In the genomic region with DNA sequence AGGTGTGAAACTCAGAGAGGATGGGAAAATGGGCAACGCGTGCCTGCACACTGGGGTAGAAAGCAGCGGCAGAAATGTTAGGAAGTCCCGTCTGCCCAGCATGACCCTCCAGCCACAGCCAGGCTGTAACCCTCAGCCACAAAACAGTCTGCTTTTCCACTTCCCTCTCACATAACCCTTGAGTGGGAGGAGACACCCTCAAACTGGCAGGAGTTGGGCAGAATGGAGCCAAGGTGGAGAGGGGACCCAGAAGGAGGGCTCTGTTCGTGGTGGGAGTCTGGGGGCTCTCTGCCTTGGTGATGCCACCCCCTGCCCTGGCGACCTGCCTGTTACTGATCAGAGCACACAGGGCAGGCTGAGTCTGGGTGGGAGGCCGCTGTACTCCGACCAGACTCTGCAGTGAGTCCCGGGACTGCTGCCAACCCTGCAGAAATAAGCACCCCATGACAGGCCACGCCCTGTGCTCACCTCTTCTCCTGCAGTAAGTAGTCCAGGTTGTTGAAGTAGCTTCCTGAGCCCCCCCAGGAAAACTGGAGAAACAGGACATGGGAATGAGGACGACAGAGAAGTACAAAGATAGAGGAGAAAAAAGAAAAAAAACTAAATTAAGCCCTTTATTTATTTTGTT, we compare ENCODE assay signal across 14 cellular contexts. TPM values are rescaled to one million over a fixed set of nuclear protein-coding genes. Genes with fewer than 3 reads are reported as not detected.
A peak's percentile ranks its signal among the peaks of the same experiment; 100 is the strongest.
DNase-seq lines count a peak whose midpoint lies in the region; ATAC-seq and TF ChIP-seq lines count a peak whose summit lies in the region.
"Had no signal": no experiment of that assay in that cellular context is flagged by ENCODE, and none has a peak within 500 bp of the region (broad histone marks: within the 10 kb centered on the region; RNA-seq: fewer than 3 reads in every experiment).

No MANE protein-coding gene starts in this region.

- H3K4me3 Mint-ChIP-seq in MCF 10A (ENCODE audit: unreplicated experiment): no peak overlapping the region

- intact Hi-C loops in MCF 10A (cut with micrococcal nuclease): no loop called here
- intact Hi-C loops in breast epithelium (cut with DNase I; ENCODE audit: low total_unique reads): no loop called here
- intact Hi-C loops in transverse colon (cut with DNase I; ENCODE audit: low total_unique reads): no loop called here
- intact Hi-C loops in PC-3 (cut with micrococcal nuclease): no loop called here
- intact Hi-C loops in adrenal gland (cut with DNase I): no loop called here

- H3K27ac ChIP-seq in breast epithelium (no peak overlapping the region), RWPE2 (ENCODE audit: poor library complexity, severe bottlenecking) (no peak overlapping the region), foreskin keratinocyte (no peak overlapping the region), transverse colon (peak overlapping the region in 2 of 4 donors; percentile 18 to 41), PC-3 (ENCODE audit: low read length) (no peak overlapping the region), adrenal gland (no peak overlapping the region)
- H3K27ac ChIP-seq: body of pancreas, esophagus squamous epithelium, uterus had no signal

- peaks cover 13% of the 10 kb centered on the region for H3K4me1 Mint-ChIP-seq in MCF 10A (ENCODE audit: insufficient read depth, unreplicated experiment)

- peaks cover 9% of the 10 kb centered on the region for H3K27me3 Mint-ChIP-seq in MCF 10A (ENCODE audit: insufficient read depth, unreplicated experiment)

- H3K9me2 ChIP-seq in PC-3 (replicated peaks; ENCODE audit: low read length): no peaks in the 10 kb centered on the region

- H3K4me1 ChIP-seq in breast epithelium (no peaks in the 10 kb centered on the region), RWPE2 (ENCODE audit: insufficient read depth, poor library complexity, severe bottlenecking) (no peaks in the 10 kb centered on the region), foreskin keratinocyte (no peaks in the 10 kb centered on the region), transverse colon (peaks cover 6 to 14% (median 13%) of the 10 kb centered on the region in 4 donors), PC-3 (ENCODE audit: insufficient read depth, low read length) (no peaks in the 10 kb centered on the region), adrenal gland (replicated peaks in 1 of 2) (no peaks in the 10 kb centered on the region)
- H3K4me1 ChIP-seq: body of pancreas, uterus had no signal

- H3K79me2 ChIP-seq in PC-3 (ENCODE audit: low read length): no peaks in the 10 kb centered on the region

- H3K9me3 ChIP-seq in breast epithelium (no peaks in the 10 kb centered on the region), RWPE2 (ENCODE audit: severe bottlenecking) (no peaks in the 10 kb centered on the region), transverse colon (no peaks in the 10 kb centered on the region), PC-3 (ENCODE audit: low read length) (no peaks in the 10 kb centered on the region), adrenal gland (replicated peaks in 1 of 3) (no peaks in the 10 kb centered on the region)
- H3K9me3 ChIP-seq: body of pancreas, esophagus squamous epithelium, uterus had no signal

- TF ChIP-seq EP300 in transverse colon (IDR thresholded peaks at IDR 0.05; ENCODE audit: low read depth): no peak

- H3F3A ChIP-seq in PC-3 (ENCODE audit: low read length, unreplicated experiment): no peaks in the 10 kb centered on the region

- no peak overlapping the region for H3K27ac Mint-ChIP-seq in MCF 10A (ENCODE audit: low read depth, unreplicated experiment)

- H3K4me3 ChIP-seq in breast epithelium (peak overlapping the region in 1 of 3 donors; percentile 31), RWPE2 (ENCODE audit: severe bottlenecking) (no peak overlapping the region), transverse colon (no peak overlapping the region), PC-3 (ENCODE audit: low read length) (no peak overlapping the region), adrenal gland (no peak overlapping the region)
- H3K4me3 ChIP-seq: body of pancreas, esophagus squamous epithelium, uterus had no signal

- no peak overlapping the region for H3K4me2 ChIP-seq in PC-3 (ENCODE audit: low read length)

- POLR2A ChIA-PET in MCF 10A (lab: Yijun Ruan, JAX): interaction anchor here (0.7 kb wide), 1 partner anchor 10 kb away, joined by 3 read pairs; no protein-coding TSS in a partner anchor
- POLR2A ChIA-PET in PC-3 (lab: Charles Lee; ENCODE audit: unreplicated experiment): no interaction called here

- TF ChIP-seq CTCF in MCF 10A (IDR thresholded peaks at IDR 0.05; ENCODE audit: unreplicated experiment) (no peak), breast epithelium (IDR thresholded peaks at IDR 0.05) (no peak), RWPE2 (IDR thresholded peaks at IDR 0.05; ENCODE audit: poor library complexity, severe bottlenecking) (no peak), foreskin keratinocyte (conservative IDR thresholded peaks at IDR 0.05) (no peak), transverse colon (IDR thresholded peaks at IDR 0.05) (no peak), PC-3 (conservative IDR thresholded peaks at IDR 0.05; ENCODE audit: low read depth, low read length) (no peak), adrenal gland (IDR thresholded peaks at IDR 0.05) (no peak)

- H3K36me3 ChIP-seq in breast epithelium (no peaks in the 10 kb centered on the region), RWPE2 (ENCODE audit: low read depth) (no peaks in the 10 kb centered on the region), transverse colon (no peaks in the 10 kb centered on the region), PC-3 (ENCODE audit: low read depth, low read length) (no peaks in the 10 kb centered on the region), adrenal gland (replicated peaks in 1 of 2) (no peaks in the 10 kb centered on the region)
- H3K36me3 ChIP-seq: esophagus squamous epithelium, uterus had no signal

- H2AFZ ChIP-seq in PC-3 (ENCODE audit: low read length): no peak overlapping the region

- H3K36me3 Mint-ChIP-seq in MCF 10A (ENCODE audit: insufficient read depth, unreplicated experiment): no peaks in the 10 kb centered on the region

- ATAC-seq in RWPE2 (ENCODE audit: low read depth): peak; percentile 51; the same call in 2 of the 3 replicates
- peak; percentile 36 for ATAC-seq in foreskin keratinocyte
- no peak; the same call in 1 of the 2 replicates for ATAC-seq in PC-3
- ATAC-seq: body of pancreas had no signal

- BruUV-seq in MCF 10A (replicated peaks; lab: Mats Ljungman, UMichigan) (no TSS peak), PC-3 (replicated peaks; lab: Mats Ljungman, UMichigan) (no TSS peak)

- TF ChIP-seq POLR2A in breast epithelium (IDR thresholded peaks at IDR 0.05) (no peak), transverse colon (IDR thresholded peaks at IDR 0.05) (no peak), adrenal gland (IDR thresholded peaks at IDR 0.05) (no peak)

- H3K9ac ChIP-seq in PC-3 (ENCODE audit: low read length): no peak overlapping the region

- DNase-seq in MCF 10A (ENCODE audit: unreplicated experiment): peak; percentile 20
- no peak for DNase-seq in breast epithelium (ENCODE audit: low spot score in 2 of 2)
- no peak for DNase-seq in RWPE2 (ENCODE audit: low spot score)
- DNase-seq in foreskin keratinocyte: no peak
- DNase-seq in transverse colon: peak; percentile 74
- DNase-seq in PC-3: no peak
- DNase-seq in activated effector memory CD4-positive, alpha-beta T cell treated with Interleukin-2 at 50 U/mL for 16 hours: no peak
- no peak for DNase-seq in adrenal gland
- DNase-seq: activated T-cell treated with anti-CD3 and anti-CD28 coated beads for 4 hours, esophagus squamous epithelium, GF-D8, NCI-H187 had no signal

- CTCF ChIA-PET in MCF 10A (lab: Yijun Ruan, JAX) (interaction anchor here (0.8 to 2.4 kb wide), 3 partner anchors 16 to 142 kb away, joined by 3 to 7 read pairs (median 4); no protein-coding TSS in a partner anchor), PC-3 (lab: Charles Lee) (interaction anchor here (0.5 kb wide), 1 partner anchor 112 kb away, joined by 4 read pairs; a partner anchor contains a TSS)

- no peaks in the 10 kb centered on the region for H3K9me3 Mint-ChIP-seq in MCF 10A (ENCODE audit: unreplicated experiment)

- no peaks in the 10 kb centered on the region for H3K27me3 ChIP-seq in breast epithelium
- H3K27me3 ChIP-seq in RWPE2 (ENCODE audit: insufficient read depth, poor library complexity, severe bottlenecking): no peaks in the 10 kb centered on the region
- H3K27me3 ChIP-seq in foreskin keratinocyte: peaks cover 12% of the 10 kb centered on the region
- H3K27me3 ChIP-seq in transverse colon: peaks cover 5% of the 10 kb centered on the region
- no peaks in the 10 kb centered on the region for H3K27me3 ChIP-seq in PC-3 (ENCODE audit: low read length)
- no peaks in the 10 kb centered on the region for H3K27me3 ChIP-seq in adrenal gland
- H3K27me3 ChIP-seq: body of pancreas, uterus had no signal

- H4K20me1 ChIP-seq in PC-3 (ENCODE audit: low read length): no peaks in the 10 kb centered on the region

- in situ Hi-C loops in transverse colon (cut with MboI; ENCODE audit: low pct_ligation_motif_present in 1 of 4, low pct_unique_long_range_greater_than_20kb in 1 of 4, low sequenced_read_pairs in 3 of 4): loop anchor here in 1 of 4 donors (25.0 kb wide), 1 partner anchor 142 kb away; a partner anchor contains a TSS

- 17 to 26% methylated on average over 2 to 11 of the region's 11 CpGs for WGBS in transverse colon (ENCODE audit: low coverage in 1 of 2), 2 donors
- WGBS in adrenal gland, 4 donors: 45 to 58% (median 52%) methylated on average over 11 of the region's 11 CpGs

RNA-seq across cellular contexts. Expression of a gene that starts 16.0 kb away (rescaled TPM):
- total RNA-seq in MCF 10A (2022) (not detected in 2 replicates), breast epithelium (1 to 10 TPM in 1 of 3 donors, not detected in 2; 1.3 TPM), foreskin keratinocyte (not detected in 2 replicates), transverse colon (not detected), PC-3 (2014; rRNA removed) (not detected in 2 replicates), adrenal gland (under 1 TPM in 1 of 8 donors, not detected in 7; 0.32 TPM)
- polyA plus RNA-seq in foreskin keratinocyte (not detected in 2 replicates), adrenal gland (under 1 TPM in 1 of 3 donors, not detected in 2; 0.51 TPM)
- total RNA-seq: body of pancreas had no signal

Comparison
In these comparisons a context has a peak if more than half of its experiments do, and no peak if none do; other contexts are left out.
1. DNase-seq: peak in MCF 10A (single experiment) and transverse colon (single experiment); none in breast epithelium (0 of 2), RWPE2 (single experiment), foreskin keratinocyte (0 of 2), PC-3 (single experiment), activated effector memory CD4-positive, alpha-beta T cell treated with Interleukin-2 at 50 U/mL for 16 hours (single experiment) and adrenal gland (0 of 7).